In genomic region chr4:10180927-10181744, GRCh38 we compare ENCODE assay signal across 8 cellular contexts.
DNase-seq lines count a peak whose midpoint lies in the region; ATAC-seq, FAIRE-seq and TF ChIP-seq lines count a peak whose summit lies in the region.

No MANE protein-coding gene starts in this region.

- no peak overlapping the region for H2BK120ac ChIP-seq in mesenchymal stem cell (ENCODE audit: low read depth, low read length)

- no TSS peak for BruUV-seq in HepG2 (replicated peaks; lab: Mats Ljungman, UMichigan)

- H4K20me1 ChIP-seq in HepG2 (ENCODE audit: insufficient read depth, low read length) (no peaks in the 10 kb centered on the region), OCI-LY3 (ENCODE audit: insufficient read depth, low read length) (no peaks in the 10 kb centered on the region)

- no peaks in the 10 kb centered on the region for H3K27me3 ChIP-seq in right lobe of liver
- no peaks in the 10 kb centered on the region for H3K27me3 ChIP-seq in HepG2 (ENCODE audit: control insufficient read depth in 1 of 2, insufficient read depth in 2 of 2, low read length in 2 of 2)
- peaks cover 39% of the 10 kb centered on the region for H3K27me3 ChIP-seq in OCI-LY3 (ENCODE audit: low read depth, low read length)
- H3K27me3 ChIP-seq in mesenchymal stem cell (ENCODE audit: control insufficient read depth in 1 of 2, insufficient read depth in 1 of 2, low read length in 2 of 2), result peaks cover 0 to under 1% of the 10 kb centered on the region in 2 experiments

- no peak overlapping the region for H2BK12ac ChIP-seq in mesenchymal stem cell (ENCODE audit: low read length in 2 of 2)

- no peak overlapping the region for H3K4me2 ChIP-seq in HepG2 (ENCODE audit: low read depth, low read length)
- H3K4me2 ChIP-seq in OCI-LY3 (ENCODE audit: low read length), result 0 out of 2 replicates have a peak overlapping the region, but pooled peaks have one; percentile 16
- H3K4me2 ChIP-seq in mesenchymal stem cell (ENCODE audit: low read length, poor library complexity, severe bottlenecking), result no peak overlapping the region

- TF ChIP-seq POLR2A in right lobe of liver (IDR thresholded peaks at IDR 0.05) (no peak), HepG2 (IDR thresholded peaks at IDR 0.05; ENCODE audit: insufficient read depth in 1 of 2, low read depth in 2 of 2, low read length in 2 of 2) (no peak)

- H2BK15ac ChIP-seq in mesenchymal stem cell (ENCODE audit: low read depth, poor library complexity, severe bottlenecking), result no peak overlapping the region

- DNase-seq in right lobe of liver (no peak), HepG2 (ENCODE audit: low spot score) (no peak), fibroblast of peridontal ligament (ENCODE audit: extremely low read depth) (peak; percentile 60), mesenchymal stem cell (no peak), HEK293T (ENCODE audit: extremely low spot score) (no peak), NCI-H2196 treated with DMSO at 0.1 percent for 48 hours (lab: John Stamatoyannopoulos, UW; ENCODE audit: unreplicated experiment) (no peak)

- no peak overlapping the region for H4K91ac ChIP-seq in mesenchymal stem cell (ENCODE audit: low read length)

- H3K27ac ChIP-seq in right lobe of liver, result no peak overlapping the region
- H3K27ac ChIP-seq in HepG2 (ENCODE audit: extremely low read length, insufficient read depth, low read length), result no peak overlapping the region
- no peak overlapping the region for H3K27ac ChIP-seq in OCI-LY3 (ENCODE audit: low read length)
- no peak overlapping the region for H3K27ac ChIP-seq in mesenchymal stem cell (ENCODE audit: low read length, poor library complexity, severe bottlenecking)

- no peak overlapping the region for H4K8ac ChIP-seq in mesenchymal stem cell (ENCODE audit: low read length)

- intact Hi-C loops in right lobe of liver (cut with DNase I), result no loop called here
- intact Hi-C loops in HepG2 (cut with micrococcal nuclease; ENCODE audit: unreplicated experiment), result no loop called here

- ATAC-seq in right lobe of liver (peak; percentile 73 to 87 (median 78)), HepG2 (no peak), HG02938 (IDR thresholded peaks at IDR 0.05; ENCODE audit: unreplicated experiment) (peak; percentile 99)

- H3K4me1 ChIP-seq in right lobe of liver (no peaks in the 10 kb centered on the region), HepG2 (ENCODE audit: insufficient read depth, low read length) (no peaks in the 10 kb centered on the region), OCI-LY3 (ENCODE audit: low read length) (peaks cover 7% of the 10 kb centered on the region), mesenchymal stem cell (ENCODE audit: control insufficient read depth, insufficient read depth, low read depth, low read length) (no peaks in the 10 kb centered on the region)

- no peaks in the 10 kb centered on the region for H3K9me3 ChIP-seq in right lobe of liver
- H3K9me3 ChIP-seq in HepG2 (ENCODE audit: low read length), result no peaks in the 10 kb centered on the region
- H3K9me3 ChIP-seq in OCI-LY3 (ENCODE audit: insufficient read depth, low read length), result no peaks in the 10 kb centered on the region
- no peaks in the 10 kb centered on the region for H3K9me3 ChIP-seq in mesenchymal stem cell (ENCODE audit: control insufficient read depth, low read length)

- no peak overlapping the region for H3K18ac ChIP-seq in mesenchymal stem cell (ENCODE audit: low read depth in 1 of 2, low read length in 2 of 2)

- H3K4ac ChIP-seq in mesenchymal stem cell (ENCODE audit: low read depth in 1 of 2, low read length in 2 of 2), result no peak overlapping the region

- in situ Hi-C loops in HepG2 (cut with HindIII; ENCODE audit: extremely low pct_ligation_motif_present, low pct_unique_long_range_greater_than_20kb), result no loop called here

- CTCF ChIA-PET in HepG2 (lab: Yijun Ruan, JAX; ENCODE audit: low intra/inter-chr PET ratio, low total read pairs) (no interaction called here), HEK293T (lab: Yijun Ruan, JAX) (no interaction called here)

- H2AK5ac ChIP-seq in mesenchymal stem cell (ENCODE audit: low read length, severe bottlenecking), result no peak overlapping the region

- POLR2A ChIA-PET in HepG2 (lab: Yijun Ruan, JAX), result no interaction called here
- POLR2A ChIA-PET in HEK293T (lab: Yijun Ruan, JAX), result no interaction called here

- no peaks in the 10 kb centered on the region for H3K79me1 ChIP-seq in mesenchymal stem cell (replicated peaks; ENCODE audit: low read length, poor library complexity, severe bottlenecking)

- no peak overlapping the region for H2BK5ac ChIP-seq in mesenchymal stem cell (ENCODE audit: low read depth, low read length, poor library complexity, severe bottlenecking)

- H3K36me3 ChIP-seq in right lobe of liver, result no peaks in the 10 kb centered on the region
- no peaks in the 10 kb centered on the region for H3K36me3 ChIP-seq in HepG2 (replicated peaks in 1 of 2; ENCODE audit: control insufficient read depth in 1 of 2, insufficient read depth in 2 of 2, low read length in 2 of 2)
- H3K36me3 ChIP-seq in OCI-LY3 (replicated peaks; ENCODE audit: low read depth, low read length), result no peaks in the 10 kb centered on the region
- no peaks in the 10 kb centered on the region for H3K36me3 ChIP-seq in mesenchymal stem cell (ENCODE audit: control insufficient read depth in 1 of 2, insufficient read depth in 2 of 2, low read depth in 1 of 2, low read length in 2 of 2)

- TF ChIP-seq EP300 in HepG2 (IDR thresholded peaks at IDR 0.05; ENCODE audit: low read depth in 2 of 2, low read length in 2 of 2) (no peak), HepG2 (CRISPR knock-in tag; IDR thresholded peaks at IDR 0.05; ENCODE audit: borderline replicate concordance) (no peak)

- H3K79me2 ChIP-seq in HepG2 (ENCODE audit: insufficient read depth, low read length), result no peaks in the 10 kb centered on the region
- no peaks in the 10 kb centered on the region for H3K79me2 ChIP-seq in OCI-LY3 (ENCODE audit: low read length)

- no peak for FAIRE-seq in HepG2 (lab: Jason Lieb, UNC)

- H3K4me3 ChIP-seq in right lobe of liver (no peak overlapping the region), HepG2 (replicated peaks in 1 of 3; ENCODE audit: insufficient read depth in 1 of 3, low read depth in 2 of 3, low read length in 3 of 3) (no peak overlapping the region), OCI-LY3 (ENCODE audit: low read length) (no peak overlapping the region), mesenchymal stem cell (ENCODE audit: insufficient read depth in 1 of 2, low read depth in 1 of 2, low read length in 2 of 2) (peak overlapping the region in 1 of 2 experiments; percentile 22)

- no peak overlapping the region for H3K14ac ChIP-seq in mesenchymal stem cell (ENCODE audit: low read length in 2 of 2)

- H2AFZ ChIP-seq in HepG2 (ENCODE audit: low read length) (no peak overlapping the region), OCI-LY3 (ENCODE audit: low read depth, low read length) (0 out of 2 replicates have a peak overlapping the region, but pooled peaks have one; percentile 57), mesenchymal stem cell (ENCODE audit: low read depth, low read length) (no peak overlapping the region)

- no peak overlapping the region for H3K23ac ChIP-seq in mesenchymal stem cell (ENCODE audit: low read length in 2 of 2)

- no peak for TF ChIP-seq CTCF in right lobe of liver (IDR thresholded peaks at IDR 0.05)
- no peak for TF ChIP-seq CTCF in HepG2 (CRISPR knock-in tag; IDR thresholded peaks at IDR 0.05)
- no peak for TF ChIP-seq CTCF in OCI-LY3 (IDR thresholded peaks at IDR 0.05; ENCODE audit: low read depth, low read length)

- TF ChIP-seq RAD21 in HepG2 (CRISPR knock-in tag; IDR thresholded peaks at IDR 0.05), result no peak

- H3K9ac ChIP-seq in HepG2 (ENCODE audit: insufficient read depth, low read depth, low read length) (no peak overlapping the region), OCI-LY3 (ENCODE audit: low read length) (no peak overlapping the region), mesenchymal stem cell (ENCODE audit: low read length) (no peak overlapping the region)

- 26% methylated on average over 3 of the region's 4 CpGs for WGBS in right lobe of liver (ENCODE audit: insufficient coverage, low coverage, low lambda C conversion rate, missing lambda C conversion rate)
- WGBS in HepG2 (ENCODE audit: low lambda C conversion rate), result 20% methylated on average over 4 of the region's 4 CpGs
- WGBS in mesenchymal stem cell, result 58% methylated on average over 3 of the region's 4 CpGs

TF ChIP-seq in HepG2, 621 proteins besides CTCF, POLR2A, EP300 and RAD21 (continues in another document):
- no peak for TF ChIP-seq PHB2 (IDR thresholded peaks at IDR 0.05; ENCODE audit: partially characterized antibody)
- TF ChIP-seq ZNF275 (CRISPR knock-in tag; IDR thresholded peaks at IDR 0.05; ENCODE audit: borderline replicate concordance), result no peak
- TF ChIP-seq MATR3 (CRISPR knock-in tag; IDR thresholded peaks at IDR 0.05), result no peak

TF ChIP-seq in HEK293T, 16 proteins besides CTCF, POLR2A, EP300 and RAD21:
- no peak for TF ChIP-seq PKNOX1 (IDR thresholded peaks at IDR 0.05)
- TF ChIP-seq LEF1 (IDR thresholded peaks at IDR 0.05; ENCODE audit: borderline replicate concordance), result no peak
- TF ChIP-seq ZNF384 (IDR thresholded peaks at IDR 0.05), result no peak
- TF ChIP-seq FOXA1 (IDR thresholded peaks at IDR 0.05), result no peak
- TF ChIP-seq CTBP1 (IDR thresholded peaks at IDR 0.05; ENCODE audit: borderline replicate concordance), result no peak
- no peak for TF ChIP-seq NFRKB (IDR thresholded peaks at IDR 0.05)
- no peak for TF ChIP-seq L3MBTL2 (conservative IDR thresholded peaks at IDR 0.05)
- TF ChIP-seq FOXK2 (IDR thresholded peaks at IDR 0.05), result no peak
- TF ChIP-seq BHLHE40 (IDR thresholded peaks at IDR 0.05; ENCODE audit: borderline replicate concordance), result no peak
- TF ChIP-seq FOXM1 (IDR thresholded peaks at IDR 0.05; ENCODE audit: borderline replicate concordance), result no peak
TF ChIP-seq in HEK293T: peak in this region for 0.
